In genomic region chr2:84556190-84556589, GRCh38 we compare ENCODE assay signal across 16 cellular contexts. TPM values are rescaled to one million over a fixed set of nuclear protein-coding genes. Genes with fewer than 3 reads are reported as not detected.
A peak's percentile ranks its signal among the peaks of the same experiment; 100 is the strongest.
DNase-seq lines count a peak whose midpoint lies in the region; ATAC-seq and TF ChIP-seq lines count a peak whose summit lies in the region.
"Had no signal": no experiment of that assay in that cellular context is flagged by ENCODE, and none has a peak within 500 bp of the region (broad histone marks: within the 10 kb centered on the region; RNA-seq: fewer than 3 reads in every experiment).

No MANE protein-coding gene starts in this region.

- ATAC-seq in GM18519 (IDR thresholded peaks at IDR 0.05; ENCODE audit: low FRiP score, unreplicated experiment) (peak; percentile 93), HG02885 (IDR thresholded peaks at IDR 0.05; ENCODE audit: poor library complexity, unreplicated experiment) (peak; percentile 97), SK-N-SH treated with all-trans-retinoic acid at 6 μM for 48 hours (no peak), T-cell (replicated peaks in 1 of 4) (no peak)
- ATAC-seq: GM23338 had no signal

- peak; percentile 94 for DNase-seq in DMS53 treated with DMSO at 0.1 percent for 48 hours (lab: John Stamatoyannopoulos, UW; ENCODE audit: unreplicated experiment)
- DNase-seq in SW480 (ENCODE audit: low spot score), result peak; percentile 13
- DNase-seq in NOMO-1 treated with DMSO at 0.1 percent for 48 hours (lab: John Stamatoyannopoulos, UW; ENCODE audit: unreplicated experiment), result no peak
- DNase-seq in T-cell, result no peak
- DNase-seq: DMS79, endodermal cell, foreskin fibroblast, NCI-H187 treated with DMSO at 0.1 percent for 48 hours, SHP77, testis had no signal

- POLR2A ChIA-PET in T-cell (lab: Charles Lee), result no interaction called here

- CTCF ChIA-PET in T-cell (lab: Charles Lee), result interaction anchor here in 1 of 2 donors (0.7 kb wide), 1 partner anchor 174 kb away, joined by 3 read pairs; no protein-coding TSS in a partner anchor

- peaks cover 9% of the 10 kb centered on the region for H3K36me3 Mint-ChIP-seq in T-cell

- peaks cover 0 to 2% of the 10 kb centered on the region in 2 donors for H3K27me3 Mint-ChIP-seq in T-cell
- H3K27me3 Mint-ChIP-seq: activated naive CD8-positive, alpha-beta T cell; progenitor cell of endocrine pancreas had no signal

- H3K4me3 Mint-ChIP-seq in T-cell, result no peak overlapping the region
- H3K4me3 Mint-ChIP-seq: activated naive CD8-positive, alpha-beta T cell; endodermal cell; GM23338 had no signal

- H3K4me1 Mint-ChIP-seq in T-cell, result peaks cover 0 to under 1% (median 0%) of the 10 kb centered on the region in 3 donors
- H3K4me1 Mint-ChIP-seq: endodermal cell, GM23338 had no signal

- no peak overlapping the region for H3K27ac Mint-ChIP-seq in T-cell
- H3K27ac Mint-ChIP-seq: activated naive CD8-positive, alpha-beta T cell; endodermal cell; GM23338; progenitor cell of endocrine pancreas had no signal

- peaks cover 6 to 13% (median 12%) of the 10 kb centered on the region in 3 donors for H3K9me3 Mint-ChIP-seq in T-cell

TF ChIP-seq in SK-N-SH treated with all-trans-retinoic acid at 6 μM for 48 hours, 23 proteins besides CTCF, POLR2A, EP300 and RAD21:
- TF ChIP-seq TCF4 (CRISPR knock-in tag; IDR thresholded peaks at IDR 0.05; ENCODE audit: borderline replicate concordance) (no peak), RARB (CRISPR knock-in tag; IDR thresholded peaks at IDR 0.05) (no peak), PPARA (CRISPR knock-in tag; IDR thresholded peaks at IDR 0.05; ENCODE audit: borderline replicate concordance) (no peak), OSR1 (CRISPR knock-in tag; IDR thresholded peaks at IDR 0.05) (no peak), CREB5 (CRISPR knock-in tag; IDR thresholded peaks at IDR 0.05; ENCODE audit: low read depth) (no peak), GLIS3 (CRISPR knock-in tag; IDR thresholded peaks at IDR 0.05) (no peak)

RNA-seq across cellular contexts. Expression of gene DNAH6, which starts 39.9 kb away (rescaled TPM):
- 1 to 10 TPM in 3 of 5 donors, under 1 TPM in 2; 0.44 to 2.0 (median 1.2) TPM for total RNA-seq in T-cell

Comparison
In these comparisons a context has a peak if more than half of its experiments do, and no peak if none do; other contexts are left out.
1. DNase-seq: peak in DMS53 treated with DMSO at 0.1 percent for 48 hours (single experiment) and SW480 (single experiment); none in NOMO-1 treated with DMSO at 0.1 percent for 48 hours (single experiment) and T-cell (0 of 34).
2. ATAC-seq: peak in GM18519 (single experiment) and HG02885 (single experiment); none in SK-N-SH treated with all-trans-retinoic acid at 6 μM for 48 hours (single experiment) and T-cell (0 of 4).